Comparison of ENCODE assay signal across 11 cellular contexts in the genomic region with DNA sequence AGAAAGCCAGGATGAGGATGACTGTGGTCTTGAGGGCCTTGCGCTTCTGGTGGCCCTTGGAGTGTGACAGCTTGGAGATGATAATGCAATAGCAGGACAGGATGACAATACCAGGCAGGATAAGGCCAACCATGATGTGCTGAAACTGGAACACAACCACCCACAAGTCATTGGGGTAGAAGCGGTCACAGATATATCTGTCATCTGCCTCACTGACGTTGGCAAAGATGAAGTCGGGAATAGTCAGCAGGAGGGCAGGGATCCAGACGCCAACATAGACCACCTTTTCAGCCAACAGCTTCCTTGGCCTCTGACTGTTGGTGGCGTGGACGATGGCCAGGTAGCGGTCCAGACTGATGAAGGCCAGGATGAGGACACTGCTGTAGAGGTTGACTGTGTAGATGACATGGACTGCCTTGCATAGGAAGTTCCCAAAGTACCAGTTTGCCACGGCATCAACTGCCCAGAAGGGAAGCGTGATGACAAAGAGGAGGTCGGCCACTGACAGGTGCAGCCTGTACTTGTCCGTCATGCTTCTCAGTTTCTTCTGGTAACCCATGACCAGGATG. TPM values are rescaled to one million over a fixed set of nuclear protein-coding genes. Genes with fewer than 3 reads are reported as not detected.
A peak's percentile ranks its signal among the peaks of the same experiment; 100 is the strongest.
DNase-seq lines count a peak whose midpoint lies in the region; ATAC-seq and TF ChIP-seq lines count a peak whose summit lies in the region.
"Had no signal": no experiment of that assay in that cellular context is flagged by ENCODE, and none has a peak within 500 bp of the region (broad histone marks: within the 10 kb centered on the region; RNA-seq: fewer than 3 reads in every experiment).

No MANE protein-coding gene starts in this region.

- CTCF ChIA-PET in activated naive CD4-positive, alpha-beta T cell treated with anti-CD3 and anti-CD28 coated beads for 36 hours (lab: Charles Lee) = interaction anchor here (1.3 kb wide), 1 partner anchor 269 kb away, joined by 4 read pairs; no protein-coding TSS in a partner anchor

- no peaks in the 10 kb centered on the region for H3K9me3 ChIP-seq in thymus (ENCODE audit: control insufficient read depth)

- H3K27me3 Mint-ChIP-seq in activated naive CD4-positive, alpha-beta T cell treated with anti-CD3 and anti-CD28 coated beads for 36 hours (ENCODE audit: low read depth) = no peaks in the 10 kb centered on the region
- H3K27me3 Mint-ChIP-seq in T-helper 2 cell treated with Interferon-gamma antibody and Interleukin-4, amounts not matched to agents 5 μg/mL and 100 μg/mL, for 36 hours (ENCODE audit: low read depth) = peaks cover 11% of the 10 kb centered on the region
- peaks cover 42 to 76% (median 48%) of the 10 kb centered on the region in 3 donors for H3K27me3 Mint-ChIP-seq in immature natural killer cell (ENCODE audit: low read depth in 3 of 3)

- ATAC-seq in left colon = no peak
- no peak for ATAC-seq in GM21360 (IDR thresholded peaks at IDR 0.05; ENCODE audit: unreplicated experiment)

- no peak for TF ChIP-seq CTCF in lower leg skin (IDR thresholded peaks at IDR 0.05)

- H3K36me3 ChIP-seq in thymus (ENCODE audit: control insufficient read depth, insufficient read depth) = peaks cover 30% of the 10 kb centered on the region

- intact Hi-C loops in activated naive CD4-positive, alpha-beta T cell treated with anti-CD3 and anti-CD28 coated beads for 36 hours (cut with micrococcal nuclease) = no loop called here
- intact Hi-C loops in left colon (cut with DNase I, micrococcal nuclease) (no loop called here), lower leg skin (cut with DNase I; ENCODE audit: low total_unique reads) (no loop called here)

- H3K36me3 Mint-ChIP-seq in activated naive CD4-positive, alpha-beta T cell treated with anti-CD3 and anti-CD28 coated beads for 36 hours (ENCODE audit: low read depth) = peaks cover 31% of the 10 kb centered on the region
- H3K36me3 Mint-ChIP-seq in T-helper 2 cell treated with Interferon-gamma antibody and Interleukin-4, amounts not matched to agents 5 μg/mL and 100 μg/mL, for 36 hours (ENCODE audit: low read depth) = peaks cover 45% of the 10 kb centered on the region
- peaks cover 20 to 34% (median 24%) of the 10 kb centered on the region in 3 donors for H3K36me3 Mint-ChIP-seq in immature natural killer cell

- H3K27me3 ChIP-seq in thymus (ENCODE audit: control insufficient read depth, insufficient read depth) = no peaks in the 10 kb centered on the region

- H3K4me3 ChIP-seq in thymus (ENCODE audit: low read length) = peak overlapping the region; percentile 89
- no peak overlapping the region for H3K4me3 ChIP-seq in lower leg skin (ENCODE audit: low read depth, poor library complexity, severe bottlenecking)

- DNase-seq in activated naive CD4-positive, alpha-beta T cell treated with anti-CD3 and anti-CD28 coated beads for 36 hours = no peak
- DNase-seq in activated naive CD4-positive, alpha-beta T cell treated with Interleukin-2 at 50 U/mL for 16 hours = no peak
- DNase-seq in T-helper 2 cell treated with Interferon-gamma antibody and Interleukin-4, amounts not matched to agents 5 μg/mL and 100 μg/mL, for 36 hours (ENCODE audit: low spot score) = no peak
- DNase-seq in immature natural killer cell (peak in 1 of 3 donors; percentile 49), left colon (no peak), lower leg skin (ENCODE audit: low spot score in 2 of 2) (no peak)
- DNase-seq: kidney glomerular epithelial cell, NCI-H1694 treated with DMSO at 0.1 percent for 48 hours had no signal

- TF ChIP-seq POLR2A in lower leg skin (IDR thresholded peaks at IDR 0.05) = no peak

- peak overlapping the region; percentile 95 for H3K4me3 Mint-ChIP-seq in activated naive CD4-positive, alpha-beta T cell treated with anti-CD3 and anti-CD28 coated beads for 36 hours
- H3K4me3 Mint-ChIP-seq in T-helper 2 cell treated with Interferon-gamma antibody and Interleukin-4, amounts not matched to agents 5 μg/mL and 100 μg/mL, for 36 hours = peak overlapping the region; percentile 98
- peak overlapping the region; percentile 82 to 99 (median 97) for H3K4me3 Mint-ChIP-seq in immature natural killer cell

- WGBS in thymus = 46% methylated on average over 12 of the region's 12 CpGs
- WGBS in lower leg skin, 2 donors = 91 to 94% methylated on average over 12 of the region's 12 CpGs

- H3K27ac Mint-ChIP-seq in activated naive CD4-positive, alpha-beta T cell treated with anti-CD3 and anti-CD28 coated beads for 36 hours = peak overlapping the region; percentile 37
- no peak overlapping the region for H3K27ac Mint-ChIP-seq in T-helper 2 cell treated with Interferon-gamma antibody and Interleukin-4, amounts not matched to agents 5 μg/mL and 100 μg/mL, for 36 hours
- H3K27ac Mint-ChIP-seq in immature natural killer cell = peak overlapping the region; percentile 52 to 98 (median 89)

- peaks cover 4% of the 10 kb centered on the region for H3K4me1 ChIP-seq in thymus (ENCODE audit: control insufficient read depth, insufficient read depth, low read length)

- peaks cover 38% of the 10 kb centered on the region for H3K4me1 Mint-ChIP-seq in activated naive CD4-positive, alpha-beta T cell treated with anti-CD3 and anti-CD28 coated beads for 36 hours (ENCODE audit: low read depth)
- H3K4me1 Mint-ChIP-seq in T-helper 2 cell treated with Interferon-gamma antibody and Interleukin-4, amounts not matched to agents 5 μg/mL and 100 μg/mL, for 36 hours (ENCODE audit: low read depth) = peaks cover 41% of the 10 kb centered on the region
- peaks cover 51 to 59% of the 10 kb centered on the region in 2 donors for H3K4me1 Mint-ChIP-seq in immature natural killer cell

- no peaks in the 10 kb centered on the region for H3K9me3 Mint-ChIP-seq in activated naive CD4-positive, alpha-beta T cell treated with anti-CD3 and anti-CD28 coated beads for 36 hours
- no peaks in the 10 kb centered on the region for H3K9me3 Mint-ChIP-seq in T-helper 2 cell treated with Interferon-gamma antibody and Interleukin-4, amounts not matched to agents 5 μg/mL and 100 μg/mL, for 36 hours
- no peaks in the 10 kb centered on the region for H3K9me3 Mint-ChIP-seq in immature natural killer cell

- peak overlapping the region; percentile 82 for H3K27ac ChIP-seq in thymus (ENCODE audit: low read depth)

RNA-seq across cellular contexts. Expression of a gene that starts 2.7 kb away (rescaled TPM):
- 10 to 100 TPM; 70.2 to 72.6 TPM for total RNA-seq in activated naive CD4-positive, alpha-beta T cell treated with anti-CD3 and anti-CD28 coated beads for 36 hours
- polyA plus RNA-seq in immature natural killer cell = 100 to 1,000 TPM; 147 to 758 (median 582) TPM
- polyA plus RNA-seq in thymus = 942 TPM
- total RNA-seq in left colon = 1 to 10 TPM; 5.8 to 8.1 TPM
- 1 to 10 TPM; 3.9 to 10.0 (median 8.3) TPM for total RNA-seq in lower leg skin
- total RNA-seq: RPMI7951 had no signal

Comparison
In these comparisons a context has a peak if more than half of its experiments do, and no peak if none do; other contexts are left out.
1. RNA of a gene that starts 2.7 kb away (total RNA-seq): 70.2 to 72.6 TPM in activated naive CD4-positive, alpha-beta T cell treated with anti-CD3 and anti-CD28 coated beads for 36 hours; 3.9 to 10.0 TPM in lower leg skin and 5.8 to 8.1 TPM in left colon; every median in the first group is over 4 times any median in the second.
2. Peak in every context shown above with its lines, with median percentiles within 50 percentile points of each other: H3K4me3 Mint-ChIP-seq.